Comparison of ENCODE assay signal across 7 cellular contexts in genomic region chr9:62897411-62898225, GRCh38.
DNase-seq lines count a peak whose midpoint lies in the region; ATAC-seq and TF ChIP-seq lines count a peak whose summit lies in the region.
"Not testable (repeated sequence)": the region's sequence is repeated elsewhere in the genome, so short reads cannot be mapped to it uniquely, and the experiment has no call there.

No MANE protein-coding gene starts in this region.

- H3K27ac Mint-ChIP-seq in GM23338 = not testable (repeated sequence)
- peak overlapping the region in 2 of 3 experiments; percentile 62 to 64 for H3K27ac Mint-ChIP-seq in nephron

- H3F3A ChIP-seq in GM23338 (replicated peaks; ENCODE audit: low read depth) = not testable (repeated sequence)

- not testable (repeated sequence) for H3K27me3 Mint-ChIP-seq in GM23338 (ENCODE audit: insufficient read depth, low read depth, poor library complexity); nephron (ENCODE audit: low read depth)

- H3K36me3 Mint-ChIP-seq in GM23338 (ENCODE audit: low read depth); nephron (ENCODE audit: low read depth): not testable (repeated sequence)

- not testable (repeated sequence) for H3K79me2 ChIP-seq in GM23338 (replicated peaks; ENCODE audit: insufficient read depth)

- TF ChIP-seq CTCF in GM23338 (conservative IDR thresholded peaks at IDR 0.05; ENCODE audit: low read depth in 2 of 2); heart right ventricle (IDR thresholded peaks at IDR 0.05); nephron (IDR thresholded peaks at IDR 0.05; ENCODE audit: unreplicated experiment in 3 of 3): not testable (repeated sequence)

- H3K4me3 Mint-ChIP-seq in GM23338 = peak overlapping the region; percentile 66
- H3K4me3 Mint-ChIP-seq in nephron = peak overlapping the region; percentile 62 to 83 (median 67)

- not testable (repeated sequence) for H3K4me1 ChIP-seq in GM23338 (ENCODE audit: insufficient read depth); heart right ventricle

- H3K4me3 ChIP-seq in GM23338 (peak overlapping the region; percentile 55), heart right ventricle (peak overlapping the region; percentile 32 to 64 (median 50))

- H3K4me2 ChIP-seq in GM23338 = peak overlapping the region; percentile 67; the same call in 1 of the 2 replicates

- H3K27me3 ChIP-seq in GM23338 (ENCODE audit: insufficient read depth); heart right ventricle: not testable (repeated sequence)

- WGBS in heart right ventricle, 2 donors = 1 to 4% methylated on average over 31 to 43 of the region's 48 CpGs

- not testable (repeated sequence) for H3K27ac ChIP-seq in GM23338 (ENCODE audit: low read depth)
- H3K27ac ChIP-seq in heart right ventricle = peak overlapping the region; percentile 72 to 92 (median 80)

- intact Hi-C loops in heart right ventricle (cut with DNase I) = not testable (repeated sequence)

- H4K20me1 ChIP-seq in GM23338 (replicated peaks; ENCODE audit: insufficient read depth) = not testable (repeated sequence)

- not testable (repeated sequence) for ATAC-seq in GM23338, heart right ventricle

- peak; percentile 11 for DNase-seq in GM23338 (ENCODE audit: low spot score)
- peak; percentile 19 for DNase-seq in SK-N-DZ (ENCODE audit: low spot score)
- peak; percentile 8 for DNase-seq in activated T-cell treated with anti-CD3 and anti-CD28 coated beads for 48 hours (ENCODE audit: low read depth)
- DNase-seq in central memory CD4-positive, alpha-beta T cell = peak; percentile 60
- DNase-seq in heart right ventricle = peak; percentile 65 to 70
- DNase-seq in stimulated activated CD4-positive, alpha-beta T cell treated with anti-CD3 and anti-CD28 coated beads, Interleukin-4, amount 100 ng/mL, for 1 hour = peak; percentile 58

- not testable (repeated sequence) for H2AFZ ChIP-seq in GM23338

- not testable (repeated sequence) for H3K9me3 ChIP-seq in heart right ventricle

- H3K9me3 Mint-ChIP-seq in GM23338, nephron: not testable (repeated sequence)

- H3K4me1 Mint-ChIP-seq in GM23338, nephron: not testable (repeated sequence)

- H3K9me2 ChIP-seq in GM23338 (ENCODE audit: insufficient read depth) = not testable (repeated sequence)

- H3K36me3 ChIP-seq in GM23338 (ENCODE audit: insufficient read depth); heart right ventricle: not testable (repeated sequence)

Comparison
In these comparisons a context has a peak if more than half of its experiments do, and no peak if none do; other contexts are left out.
1. DNase-seq: peak in every context shown above with its lines; median percentile 68 in heart right ventricle; 60 in central memory CD4-positive, alpha-beta T cell; 58 in stimulated activated CD4-positive, alpha-beta T cell treated with anti-CD3 and anti-CD28 coated beads, Interleukin-4, amount 100 ng/mL, for 1 hour; 19 in SK-N-DZ; 11 in GM23338; 8 in activated T-cell treated with anti-CD3 and anti-CD28 coated beads for 48 hours.